In genomic region chr2:20580690-20581437, GRCh38 we compare ENCODE assay signal across 14 cellular contexts.
DNase-seq lines count a peak whose midpoint lies in the region; ATAC-seq and TF ChIP-seq lines count a peak whose summit lies in the region.
"Had no signal": no experiment of that assay in that cellular context is flagged by ENCODE, and none has a peak within 500 bp of the region (broad histone marks: within the 10 kb centered on the region; RNA-seq: fewer than 3 reads in every experiment).

No MANE protein-coding gene starts in this region.

- no TSS peak for BruUV-seq in HCT116 (replicated peaks; lab: Mats Ljungman, UMichigan)

- in situ Hi-C loops in SK-MEL-5 (cut with HindIII; ENCODE audit: low pct_unique_long_range_greater_than_20kb, low sequenced_read_pairs) = no loop called here

- H3K4me3 ChIP-seq in HCT116 (replicated peaks in 1 of 2; ENCODE audit: low read depth in 1 of 2, low read length in 2 of 2) (no peak overlapping the region), spleen (no peak overlapping the region)
- H3K4me3 ChIP-seq: BLaER1 treated with 17β-estradiol and CSF1 and Interleukin-3, amounts not matched to agents 10 nM and 100 nM had no signal

- ATAC-seq in HCT116 (no peak), HG03354 (IDR thresholded peaks at IDR 0.05; ENCODE audit: poor library complexity, severe bottlenecking, unreplicated experiment) (no peak)

- TF ChIP-seq CTCF in HCT116 (IDR thresholded peaks at IDR 0.05 in 2 of 3, conservative IDR thresholded peaks at IDR 0.05 in 1 of 3; ENCODE audit: borderline replicate concordance in 1 of 3, insufficient read depth in 1 of 3, low read depth in 2 of 3, low read length in 2 of 3) (no peak), spleen (IDR thresholded peaks at IDR 0.05 in 8 of 11, conservative IDR thresholded peaks at IDR 0.05 in 3 of 11) (no peak)

- H3K4me2 ChIP-seq in HCT116 (ENCODE audit: low read length) = peak overlapping the region; percentile 59

- POLR2A ChIA-PET in HCT116 (lab: Charles Lee) = interaction anchor here (5.8 kb wide), 1 partner anchor 132 kb away, joined by 70 read pairs; the partner anchor contains the start of gene RHOB

- H3K27ac ChIP-seq in HCT116 (ENCODE audit: low read depth, low read length) (no peak overlapping the region; the same call in 1 of the 2 replicates), spleen (peak overlapping the region in 2 of 8 donors; percentile 73 to 83)

- TF ChIP-seq POLR2A in HCT116 (IDR thresholded peaks at IDR 0.05; ENCODE audit: borderline replicate concordance, extremely low read depth, insufficient read depth, insufficient read length) (no peak), spleen (IDR thresholded peaks at IDR 0.05) (no peak)

- H3K36me3 ChIP-seq in HCT116 (ENCODE audit: control insufficient read depth in 1 of 2, insufficient read depth in 2 of 2, low read length in 2 of 2) = no peaks in the 10 kb centered on the region
- no peaks in the 10 kb centered on the region for H3K36me3 ChIP-seq in spleen
- H3K36me3 ChIP-seq: BLaER1 treated with 17β-estradiol and CSF1 and Interleukin-3, amounts not matched to agents 10 nM and 100 nM had no signal

- H3K4me1 ChIP-seq in HCT116 (ENCODE audit: control insufficient read depth in 1 of 2, insufficient read depth in 2 of 2, low read length in 2 of 2) (peaks cover 63 to 76% of the 10 kb centered on the region in 2 experiments), spleen (peaks cover 32 to 80% (median 52%) of the 10 kb centered on the region in 6 donors)

- DNase-seq in HCT116 (ENCODE audit: low read depth, low spot score) (no peak), SK-MEL-5 (ENCODE audit: low read depth, low spot score) (peak; percentile 28), islet precursor cell (peak; percentile 53), spleen (peak; percentile 52), NCI-H82 treated with DMSO at 0.1 percent for 48 hours (lab: John Stamatoyannopoulos, UW; ENCODE audit: unreplicated experiment) (no peak), NCI-H526 (lab: John Stamatoyannopoulos, UW) (no peak)
- DNase-seq in activated naive CD4-positive, alpha-beta T cell treated with Interleukin-2 at 50 U/mL for 16 hours = no peak
- DNase-seq: anterior cingulate cortex; GF-D8; GOT3; NCI-H2081 treated with DMSO at 0.1 percent for 48 hours; stimulated activated CD4-positive, alpha-beta T cell treated with anti-CD3 and anti-CD28 coated beads, Interleukin-1b, Interleukin-23, amount 100 ng/mL, for 48 hours had no signal

- no peaks in the 10 kb centered on the region for H3K9me2 ChIP-seq in HCT116 (ENCODE audit: insufficient read depth)

- H3K9me3 ChIP-seq in HCT116 (ENCODE audit: control insufficient read depth in 1 of 2, insufficient read depth in 1 of 2, low read depth in 1 of 2, low read length in 2 of 2) (peaks cover 0 to 5% of the 10 kb centered on the region in 2 experiments; a peak in 1 of 4 replicates), spleen (peaks cover 0 to 13% (median 9%) of the 10 kb centered on the region in 8 donors)

- H3K9ac ChIP-seq in HCT116 (ENCODE audit: low read length) = no peak overlapping the region

- RAD21 ChIA-PET in HCT116 (lab: Charles Lee; ENCODE audit: low non-redundant PET in 1 of 2, low total read pairs in 2 of 2, uncharacterized antibody in 2 of 2, unreplicated experiment in 2 of 2) = interaction anchor here in 1 of 2 experiments (0.5 kb wide), 1 partner anchor 139 kb away, joined by 4 read pairs; no protein-coding TSS in a partner anchor

- CTCF ChIA-PET in HCT116 (lab: Charles Lee) = interaction anchor here (1.2 kb wide), 1 partner anchor 37 kb away, joined by 3 read pairs; no protein-coding TSS in a partner anchor

- H3K79me2 ChIP-seq in HCT116 (ENCODE audit: insufficient read depth, low read length) = no peaks in the 10 kb centered on the region

- 86 to 97% (median 94%) methylated on average over 4 of the region's 4 CpGs for WGBS in spleen, 5 donors

- H3K27me3 ChIP-seq in HCT116 (ENCODE audit: insufficient read depth, low read length) (no peaks in the 10 kb centered on the region), spleen (replicated peaks in 1 of 7) (no peaks in the 10 kb centered on the region)

- TF ChIP-seq RAD21 in HCT116 (IDR thresholded peaks at IDR 0.05; ENCODE audit: low read depth) = no peak

- H4K20me1 ChIP-seq in HCT116 (ENCODE audit: insufficient read depth) = no peaks in the 10 kb centered on the region
- H4K20me1 ChIP-seq: BLaER1 treated with 17β-estradiol and CSF1 and Interleukin-3, amounts not matched to agents 10 nM and 100 nM had no signal

- intact Hi-C loops in HCT116 (cut with micrococcal nuclease) (no loop called here), spleen (cut with DNase I; ENCODE audit: low total_unique reads) (no loop called here)

- H2AFZ ChIP-seq in HCT116 (ENCODE audit: low read depth, low read length, poor library complexity, severe bottlenecking) = no peak overlapping the region

TF ChIP-seq in HCT116, 20 proteins besides CTCF, POLR2A, EP300 and RAD21:
- no peak for TF ChIP-seq ZNF274 (IDR thresholded peaks at IDR 0.05; ENCODE audit: low read depth, low read length)
- no peak for TF ChIP-seq YY1 (IDR thresholded peaks at IDR 0.05; ENCODE audit: extremely low read depth, insufficient replicate concordance, low read depth, low read length)
- no peak for TF ChIP-seq EZH2 (IDR thresholded peaks at IDR 0.05)
- no peak for TF ChIP-seq POLR2AphosphoS5 (IDR thresholded peaks at IDR 0.05; ENCODE audit: low read depth, low read length)
- TF ChIP-seq REST (IDR thresholded peaks at IDR 0.05; ENCODE audit: low read depth) = no peak
- no peak for TF ChIP-seq FOSL1 (IDR thresholded peaks at IDR 0.05; ENCODE audit: low read depth)

Comparison
In these comparisons a context has a peak if more than half of its experiments do, and no peak if none do; other contexts are left out.
1. DNase-seq: peak in SK-MEL-5 (single experiment), islet precursor cell (single experiment) and spleen (single experiment); none in HCT116 (single experiment), NCI-H82 treated with DMSO at 0.1 percent for 48 hours (single experiment), NCI-H526 (0 of 2) and activated naive CD4-positive, alpha-beta T cell treated with Interleukin-2 at 50 U/mL for 16 hours (single experiment).